In the genomic region with DNA sequence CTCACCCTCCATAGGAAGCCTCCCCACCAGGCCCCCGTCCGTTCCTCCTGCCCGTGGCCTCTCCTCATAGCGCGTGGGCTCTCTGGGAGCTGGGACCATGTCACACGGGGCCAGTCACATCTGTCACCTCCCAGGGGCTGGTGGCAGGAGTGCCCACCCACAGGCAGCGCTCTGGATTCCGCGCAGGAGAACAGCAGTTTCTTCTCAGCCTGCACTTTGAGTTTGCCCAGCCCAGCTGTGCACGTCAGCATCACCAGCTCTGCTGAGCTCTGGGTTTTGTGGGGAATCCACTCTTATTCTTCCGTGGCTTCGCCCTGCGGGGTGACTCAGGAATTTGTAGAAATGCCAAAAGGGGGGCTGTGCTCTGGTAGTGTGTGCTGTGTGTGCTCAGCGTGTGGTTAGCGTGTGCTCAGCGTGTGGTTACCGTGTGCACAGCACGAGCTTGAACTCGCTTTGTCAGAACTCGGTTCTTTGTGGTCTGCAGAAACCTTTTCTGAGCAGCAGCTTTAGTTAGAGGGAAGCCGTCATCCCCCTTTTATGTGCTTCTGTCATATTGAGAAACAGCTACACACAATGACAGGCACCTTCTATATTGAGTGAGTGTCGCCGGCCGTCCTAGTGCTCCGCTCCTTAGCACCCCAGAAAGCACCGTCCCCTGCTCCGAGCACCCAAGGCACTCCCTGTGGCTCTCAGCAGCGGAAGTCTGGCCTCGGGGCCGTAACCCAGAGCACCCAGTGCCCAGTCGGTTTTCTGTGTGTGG, we compare ENCODE assay signal across 9 cellular contexts. TPM values are rescaled to one million over a fixed set of nuclear protein-coding genes. Genes with fewer than 3 reads are reported as not detected.
DNase-seq lines count a peak whose midpoint lies in the region; ATAC-seq and TF ChIP-seq lines count a peak whose summit lies in the region.
"Had no signal": no experiment of that assay in that cellular context is flagged by ENCODE, and none has a peak within 500 bp of the region (broad histone marks: within the 10 kb centered on the region; RNA-seq: fewer than 3 reads in every experiment).

No MANE protein-coding gene starts in this region.

- H3K27ac Mint-ChIP-seq in memory B cell = peak overlapping the region; percentile 92

- no peak overlapping the region for H3K4me3 ChIP-seq in mucosa of descending colon

- H3K36me3 Mint-ChIP-seq in memory B cell = peaks cover 9% of the 10 kb centered on the region

- TF ChIP-seq CTCF in mucosa of descending colon (IDR thresholded peaks at IDR 0.05) = no peak

- H3K9me3 Mint-ChIP-seq in memory B cell = no peaks in the 10 kb centered on the region

- H3K4me1 Mint-ChIP-seq in memory B cell = peaks cover 47% of the 10 kb centered on the region

- peaks cover 4% of the 10 kb centered on the region for H3K27me3 Mint-ChIP-seq in memory B cell

- intact Hi-C loops in mucosa of descending colon (cut with DNase I, micrococcal nuclease) = no loop called here

- peak overlapping the region; percentile 77 for H3K4me3 Mint-ChIP-seq in memory B cell

- ATAC-seq in memory B cell (ENCODE audit: low read depth) (no peak), mucosa of descending colon (no peak)
- ATAC-seq: left lobe of liver had no signal

- no peaks in the 10 kb centered on the region for H3K9me3 ChIP-seq in mucosa of descending colon

- peak; percentile 46 for DNase-seq in NAMALWA (ENCODE audit: low spot score)
- DNase-seq in activated CD8-positive, alpha-beta memory T cell treated with anti-CD3 and anti-CD28 coated beads, Interleukin-2, amount 50 U/mL, for 48 hours = peak; percentile 80
- no peak for DNase-seq in memory B cell (ENCODE audit: low spot score in 2 of 2)
- peak; percentile 73 for DNase-seq in stimulated activated CD8-positive, alpha-beta memory T cell treated with anti-CD3 and anti-CD28 coated beads, Interleukin-4, amount 100 ng/mL, for 24 hours (ENCODE audit: low read depth)
- DNase-seq in NCI-H2081 (lab: John Stamatoyannopoulos, UW) = no peak
- no peak for DNase-seq in mucosa of descending colon
- no peak for DNase-seq in kidney glomerular epithelial cell (lab: John Stamatoyannopoulos, UW)
- DNase-seq in substantia nigra (lab: John Stamatoyannopoulos, UW) = no peak

- peaks cover 50% of the 10 kb centered on the region for H3K4me1 ChIP-seq in mucosa of descending colon (ENCODE audit: low read depth)

- no peaks in the 10 kb centered on the region for H3K36me3 ChIP-seq in mucosa of descending colon (ENCODE audit: low read depth)

- no peak overlapping the region for H3K27ac ChIP-seq in substantia nigra (ENCODE audit: low read depth, low read length, poor library complexity, severe bottlenecking)

RNA-seq across cellular contexts. Expression of a gene that starts 3.3 kb away (rescaled TPM):
- 10 to 100 TPM; 44.7 to 77.8 (median 49.6) TPM for total RNA-seq in mucosa of descending colon

Comparison
In these comparisons a context has a peak if more than half of its experiments do, and no peak if none do; other contexts are left out.
1. DNase-seq: peak in NAMALWA (single experiment), activated CD8-positive, alpha-beta memory T cell treated with anti-CD3 and anti-CD28 coated beads, Interleukin-2, amount 50 U/mL, for 48 hours (single experiment) and stimulated activated CD8-positive, alpha-beta memory T cell treated with anti-CD3 and anti-CD28 coated beads, Interleukin-4, amount 100 ng/mL, for 24 hours (single experiment); none in memory B cell (0 of 2), NCI-H2081 (0 of 2), mucosa of descending colon (0 of 3), kidney glomerular epithelial cell (single experiment) and substantia nigra (0 of 49).